In genomic region chr20:44600758-44601562, GRCh38 we compare ENCODE assay signal across 10 cellular contexts. TPM values are rescaled to one million over a fixed set of nuclear protein-coding genes. Genes with fewer than 3 reads are reported as not detected.
DNase-seq lines count a peak whose midpoint lies in the region; ATAC-seq and TF ChIP-seq lines count a peak whose summit lies in the region.
"Had no signal": no experiment of that assay in that cellular context is flagged by ENCODE, and none has a peak within 500 bp of the region (broad histone marks: within the 10 kb centered on the region; RNA-seq: fewer than 3 reads in every experiment).

No MANE protein-coding gene starts in this region.

- intact Hi-C loops in lower lobe of right lung (cut with DNase I): no loop called here

- peak overlapping the region; percentile 23 for H3K4me3 ChIP-seq in lower lobe of right lung

- H3K27ac Mint-ChIP-seq in HFFc6: peak overlapping the region; percentile 67
- H3K27ac Mint-ChIP-seq in stimulated activated naive B cell treated with anti-CD40 and anti-IgM and Interleukin-4, amounts not matched to agents 10 μg/mL and 1 μg/mL and 100 μg/mL, for 72 hours: no peak overlapping the region
- peak overlapping the region in 1 of 2 donors; percentile 56 for H3K27ac Mint-ChIP-seq in effector memory CD8-positive, alpha-beta T cell
- H3K27ac Mint-ChIP-seq: activated naive CD8-positive, alpha-beta T cell had no signal

- H3K27ac ChIP-seq in cingulate gyrus (ENCODE audit: low read depth, low read length): peak overlapping the region; percentile 88
- H3K27ac ChIP-seq in lower lobe of right lung: peak overlapping the region; percentile 77

- H3K4me1 Mint-ChIP-seq in HFFc6 (ENCODE audit: low read depth): peaks cover 47% of the 10 kb centered on the region
- peaks cover 3 to 53% of the 10 kb centered on the region in 2 donors for H3K4me1 Mint-ChIP-seq in stimulated activated naive B cell treated with anti-CD40 and anti-IgM and Interleukin-4, amounts not matched to agents 10 μg/mL and 1 μg/mL and 100 μg/mL, for 72 hours
- H3K4me1 Mint-ChIP-seq in effector memory CD8-positive, alpha-beta T cell (ENCODE audit: low read depth in 2 of 2): peaks cover 6% of the 10 kb centered on the region in 2 donors

- H3K27me3 Mint-ChIP-seq in HFFc6 (ENCODE audit: insufficient read depth): no peaks in the 10 kb centered on the region; the same call in 1 of the 2 replicates
- H3K27me3 Mint-ChIP-seq in stimulated activated naive B cell treated with anti-CD40 and anti-IgM and Interleukin-4, amounts not matched to agents 10 μg/mL and 1 μg/mL and 100 μg/mL, for 72 hours: no peaks in the 10 kb centered on the region
- H3K27me3 Mint-ChIP-seq in effector memory CD8-positive, alpha-beta T cell: no peaks in the 10 kb centered on the region
- H3K27me3 Mint-ChIP-seq: activated naive CD8-positive, alpha-beta T cell had no signal

- H3K9me3 ChIP-seq in lower lobe of right lung: no peaks in the 10 kb centered on the region

- ATAC-seq in lower lobe of right lung (no peak), HG02763 (IDR thresholded peaks at IDR 0.05; ENCODE audit: unreplicated experiment) (no peak), GM18873 (IDR thresholded peaks at IDR 0.05; ENCODE audit: low FRiP score, unreplicated experiment) (no peak)
- no peak for ATAC-seq in stimulated activated naive B cell treated with anti-CD40 and anti-IgM and Interleukin-4, amounts not matched to agents 10 μg/mL and 1 μg/mL and 100 μg/mL, for 72 hours (replicated peaks)
- no peak for ATAC-seq in effector memory CD8-positive, alpha-beta T cell (replicated peaks)

- H3K9me3 Mint-ChIP-seq in HFFc6: no peaks in the 10 kb centered on the region
- no peaks in the 10 kb centered on the region for H3K9me3 Mint-ChIP-seq in stimulated activated naive B cell treated with anti-CD40 and anti-IgM and Interleukin-4, amounts not matched to agents 10 μg/mL and 1 μg/mL and 100 μg/mL, for 72 hours
- H3K9me3 Mint-ChIP-seq in effector memory CD8-positive, alpha-beta T cell: no peaks in the 10 kb centered on the region

- H3K4me3 Mint-ChIP-seq in HFFc6: no peak overlapping the region
- peak overlapping the region; percentile 74 to 75 for H3K4me3 Mint-ChIP-seq in stimulated activated naive B cell treated with anti-CD40 and anti-IgM and Interleukin-4, amounts not matched to agents 10 μg/mL and 1 μg/mL and 100 μg/mL, for 72 hours
- H3K4me3 Mint-ChIP-seq in effector memory CD8-positive, alpha-beta T cell: no peak overlapping the region
- H3K4me3 Mint-ChIP-seq: activated naive CD8-positive, alpha-beta T cell had no signal

- H3K4me1 ChIP-seq in lower lobe of right lung: peaks cover 79% of the 10 kb centered on the region

- no peaks in the 10 kb centered on the region for H3K36me3 ChIP-seq in lower lobe of right lung

- no peak for DNase-seq in HFFc6
- DNase-seq in lower lobe of right lung: no peak
- no peak for DNase-seq in stimulated activated naive B cell treated with anti-CD40 and anti-IgM and Interleukin-4, amounts not matched to agents 10 μg/mL and 1 μg/mL and 100 μg/mL, for 72 hours
- DNase-seq in effector memory CD8-positive, alpha-beta T cell: no peak
- DNase-seq in NCI-H82 (lab: John Stamatoyannopoulos, UW): no peak
- DNase-seq: NCI-H748 treated with DMSO at 0.1 percent for 48 hours had no signal

- no peak for TF ChIP-seq CTCF in HFFc6 (IDR thresholded peaks at IDR 0.05)
- no peak for TF ChIP-seq CTCF in lower lobe of right lung (IDR thresholded peaks at IDR 0.05)

- no peaks in the 10 kb centered on the region for H3K27me3 ChIP-seq in lower lobe of right lung (ENCODE audit: low read depth)

- H3K36me3 Mint-ChIP-seq in HFFc6 (ENCODE audit: low read depth): no peaks in the 10 kb centered on the region
- peaks cover 29 to 42% of the 10 kb centered on the region in 2 donors for H3K36me3 Mint-ChIP-seq in stimulated activated naive B cell treated with anti-CD40 and anti-IgM and Interleukin-4, amounts not matched to agents 10 μg/mL and 1 μg/mL and 100 μg/mL, for 72 hours
- no peaks in the 10 kb centered on the region for H3K36me3 Mint-ChIP-seq in effector memory CD8-positive, alpha-beta T cell (ENCODE audit: insufficient read depth)
- H3K36me3 Mint-ChIP-seq: activated naive CD8-positive, alpha-beta T cell had no signal

RNA-seq across cellular contexts. Expression of gene PKIG, which starts 18.6 kb away (rescaled TPM):
- 10 to 100 TPM; 35.5 to 57.6 (median 52.0) TPM for total RNA-seq in HFFc6 (2021; fragmentation: NEBNext Ultra II Directional; extraction: Animal tissue kit (Norgen Biotek cat#: 25700))
- total RNA-seq in lower lobe of right lung: 61.6 TPM

RNA-seq across cellular contexts. Expression of gene ADA, which starts 50.5 kb away (rescaled TPM):
- 10 to 100 TPM; 11.0 to 15.9 (median 12.7) TPM for total RNA-seq in HFFc6 (2021; fragmentation: NEBNext Ultra II Directional; extraction: Animal tissue kit (Norgen Biotek cat#: 25700))
- 7.7 TPM for total RNA-seq in lower lobe of right lung

Comparison
In these comparisons a context has a peak if more than half of its experiments do, and no peak if none do; other contexts are left out.
1. H3K4me3 Mint-ChIP-seq: peak in stimulated activated naive B cell treated with anti-CD40 and anti-IgM and Interleukin-4, amounts not matched to agents 10 μg/mL and 1 μg/mL and 100 μg/mL, for 72 hours (2 of 2); none in HFFc6 (single experiment) and effector memory CD8-positive, alpha-beta T cell (0 of 2).